In genomic region chr6:103327079-103327478, GRCh38 we compare ENCODE assay signal across 16 cellular contexts.
DNase-seq lines count a peak whose midpoint lies in the region; ATAC-seq and TF ChIP-seq lines count a peak whose summit lies in the region.
"Had no signal": no experiment of that assay in that cellular context is flagged by ENCODE, and none has a peak within 500 bp of the region (broad histone marks: within the 10 kb centered on the region; RNA-seq: fewer than 3 reads in every experiment).

No MANE protein-coding gene starts in this region.

- ATAC-seq in left cardiac atrium = peak; percentile 40 to 57
- ATAC-seq in lower lobe of right lung = peak; percentile 65 to 71
- ATAC-seq in upper lobe of right lung = peak; percentile 69
- ATAC-seq in HG03342 (IDR thresholded peaks at IDR 0.05; ENCODE audit: unreplicated experiment) = no peak
- ATAC-seq: stimulated activated effector memory CD8-positive, alpha-beta T cell treated with anti-CD3 and anti-CD28 coated beads, Interleukin-12 subunit alpha, Interleukin-12 subunit beta, amount 100 ng/mL, for 72 hours had no signal

- H3K4me3 ChIP-seq in lower lobe of right lung (no peak overlapping the region), upper lobe of right lung (no peak overlapping the region)

- H3K9me3 ChIP-seq in lower lobe of right lung = no peaks in the 10 kb centered on the region
- H3K9me3 ChIP-seq in upper lobe of right lung = no peaks in the 10 kb centered on the region

- H3K27me3 ChIP-seq in lower lobe of right lung (ENCODE audit: low read depth) = no peaks in the 10 kb centered on the region
- H3K27me3 ChIP-seq in upper lobe of right lung = no peaks in the 10 kb centered on the region

- no peak for TF ChIP-seq CTCF in lower lobe of right lung (IDR thresholded peaks at IDR 0.05)
- no peak for TF ChIP-seq CTCF in upper lobe of right lung (IDR thresholded peaks at IDR 0.05)

- H3K36me3 ChIP-seq in lower lobe of right lung = no peaks in the 10 kb centered on the region
- H3K36me3 ChIP-seq in upper lobe of right lung = no peaks in the 10 kb centered on the region

- no peak overlapping the region for H3K27ac ChIP-seq in lower lobe of right lung
- no peak overlapping the region for H3K27ac ChIP-seq in upper lobe of right lung
- H3K27ac ChIP-seq: RWPE1 had no signal

- DNase-seq in left cardiac atrium = no peak
- DNase-seq in cardiac septum (ENCODE audit: low spot score) = no peak
- peak; percentile 76 for DNase-seq in SK-N-DZ (ENCODE audit: low spot score)
- DNase-seq in lower lobe of right lung = no peak
- no peak for DNase-seq in upper lobe of right lung
- no peak for DNase-seq in NCI-H748 (lab: John Stamatoyannopoulos, UW; ENCODE audit: unreplicated experiment)
- no peak for DNase-seq in NCI-H2081 treated with DMSO at 0.1 percent for 48 hours (lab: John Stamatoyannopoulos, UW)
- DNase-seq: activated CD4-positive, alpha-beta T cell treated with anti-CD3 and anti-CD28 coated beads, Interleukin-2, amount 50 U/mL, for 1 hour; DMS153; NCI-H2081; stimulated activated CD4-positive, alpha-beta T cell treated with anti-CD3 and anti-CD28 coated beads, Interleukin-15, amount 100 ng/mL, for 24 hours; T-helper 1 cell; trophoblast cell had no signal

- no peaks in the 10 kb centered on the region for H3K4me1 ChIP-seq in lower lobe of right lung
- no peaks in the 10 kb centered on the region for H3K4me1 ChIP-seq in upper lobe of right lung

- intact Hi-C loops in left cardiac atrium (cut with DNase I) = no loop called here
- intact Hi-C loops in cardiac septum (cut with DNase I) = no loop called here
- intact Hi-C loops in lower lobe of right lung (cut with DNase I) = no loop called here
- intact Hi-C loops in upper lobe of right lung (cut with DNase I) = no loop called here
